1 cellular context compared by ENCODE assay signal in the genomic region with DNA sequence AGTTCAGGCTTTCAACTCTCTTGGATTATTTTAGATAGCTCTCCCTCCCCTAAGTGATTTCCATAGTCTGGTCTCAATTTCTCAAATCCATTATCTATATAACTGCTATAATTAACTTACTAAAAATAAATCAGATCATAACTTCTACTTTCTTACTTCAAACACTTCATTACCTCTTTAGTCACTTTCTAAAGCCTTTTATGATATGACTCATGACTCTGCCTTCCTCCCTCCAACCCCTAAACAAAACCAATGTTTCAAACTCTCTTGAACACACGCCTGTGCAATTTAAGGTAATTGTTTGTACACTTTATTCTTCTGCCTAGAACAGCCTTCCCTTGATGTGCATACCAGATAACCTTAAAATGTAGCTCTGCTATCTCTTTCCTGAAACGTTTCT.
A peak's percentile ranks its signal among the peaks of the same experiment; 100 is the strongest.
TF ChIP-seq lines count a peak whose summit lies in the region.

No MANE protein-coding gene starts in this region.

TF ChIP-seq in GM12878, 131 proteins besides CTCF, POLR2A, EP300 and RAD21 (continued from another document):
- TF ChIP-seq, protein P1, sequence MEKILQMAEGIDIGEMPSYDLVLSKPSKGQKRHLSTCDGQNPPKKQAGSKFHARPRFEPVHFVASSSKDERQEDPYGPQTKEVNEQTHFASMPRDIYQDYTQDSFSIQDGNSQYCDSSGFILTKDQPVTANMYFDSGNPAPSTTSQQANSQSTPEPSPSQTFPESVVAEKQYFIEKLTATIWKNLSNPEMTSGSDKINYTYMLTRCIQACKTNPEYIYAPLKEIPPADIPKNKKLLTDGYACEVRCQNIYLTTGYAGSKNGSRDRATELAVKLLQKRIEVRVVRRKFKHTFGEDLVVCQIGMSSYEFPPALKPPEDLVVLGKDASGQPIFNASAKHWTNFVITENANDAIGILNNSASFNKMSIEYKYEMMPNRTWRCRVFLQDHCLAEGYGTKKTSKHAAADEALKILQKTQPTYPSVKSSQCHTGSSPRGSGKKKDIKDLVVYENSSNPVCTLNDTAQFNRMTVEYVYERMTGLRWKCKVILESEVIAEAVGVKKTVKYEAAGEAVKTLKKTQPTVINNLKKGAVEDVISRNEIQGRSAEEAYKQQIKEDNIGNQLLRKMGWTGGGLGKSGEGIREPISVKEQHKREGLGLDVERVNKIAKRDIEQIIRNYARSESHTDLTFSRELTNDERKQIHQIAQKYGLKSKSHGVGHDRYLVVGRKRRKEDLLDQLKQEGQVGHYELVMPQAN (conservative IDR thresholded peaks at IDR 0.05): no peak
- no peak for TF ChIP-seq SP1 (IDR thresholded peaks at IDR 0.05; ENCODE audit: low read depth, low read length)
- no peak for TF ChIP-seq MXI1 (IDR thresholded peaks at IDR 0.05; ENCODE audit: low read depth, low read length)
- TF ChIP-seq, protein P2, sequence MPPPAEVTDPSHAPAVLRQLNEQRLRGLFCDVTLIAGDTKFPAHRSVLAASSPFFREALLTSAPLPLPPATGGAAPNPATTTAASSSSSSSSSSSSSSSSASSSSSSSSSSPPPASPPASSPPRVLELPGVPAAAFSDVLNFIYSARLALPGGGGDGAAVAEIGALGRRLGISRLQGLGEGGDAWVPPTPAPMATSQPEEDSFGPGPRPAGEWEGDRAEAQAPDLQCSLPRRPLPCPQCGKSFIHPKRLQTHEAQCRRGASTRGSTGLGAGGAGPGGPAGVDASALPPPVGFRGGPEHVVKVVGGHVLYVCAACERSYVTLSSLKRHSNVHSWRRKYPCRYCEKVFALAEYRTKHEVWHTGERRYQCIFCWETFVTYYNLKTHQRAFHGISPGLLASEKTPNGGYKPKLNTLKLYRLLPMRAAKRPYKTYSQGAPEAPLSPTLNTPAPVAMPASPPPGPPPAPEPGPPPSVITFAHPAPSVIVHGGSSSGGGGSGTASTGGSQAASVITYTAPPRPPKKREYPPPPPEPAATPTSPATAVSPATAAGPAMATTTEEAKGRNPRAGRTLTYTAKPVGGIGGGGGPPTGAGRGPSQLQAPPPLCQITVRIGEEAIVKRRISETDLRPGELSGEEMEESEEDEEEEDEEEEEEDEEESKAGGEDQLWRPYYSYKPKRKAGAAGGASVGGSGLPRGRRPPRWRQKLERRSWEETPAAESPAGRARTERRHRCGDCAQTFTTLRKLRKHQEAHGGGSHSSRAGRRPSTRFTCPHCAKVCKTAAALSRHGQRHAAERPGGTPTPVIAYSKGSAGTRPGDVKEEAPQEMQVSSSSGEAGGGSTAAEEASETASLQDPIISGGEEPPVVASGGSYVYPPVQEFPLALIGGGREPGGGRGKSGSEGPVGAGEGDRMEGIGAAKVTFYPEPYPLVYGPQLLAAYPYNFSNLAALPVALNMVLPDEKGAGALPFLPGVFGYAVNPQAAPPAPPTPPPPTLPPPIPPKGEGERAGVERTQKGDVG (CRISPR knock-in tag; IDR thresholded peaks at IDR 0.05): no peak
- TF ChIP-seq WRNIP1 (IDR thresholded peaks at IDR 0.05; ENCODE audit: borderline replicate concordance, low read depth, low read length): no peak
- TF ChIP-seq JUNB (IDR thresholded peaks at IDR 0.05): peak; percentile 61; the same call in 1 of the 2 replicates
- TF ChIP-seq EGR1 (IDR thresholded peaks at IDR 0.05; ENCODE audit: borderline replicate concordance in 1 of 2, low read depth in 2 of 2, low read length in 2 of 2): no peak
- no peak for TF ChIP-seq CREM (IDR thresholded peaks at IDR 0.05; ENCODE audit: low read depth)
- peak; percentile 42; the same call in 1 of the 2 replicates for TF ChIP-seq NFIC (IDR thresholded peaks at IDR 0.05; ENCODE audit: low read depth, low read length)
- TF ChIP-seq, protein P3, sequence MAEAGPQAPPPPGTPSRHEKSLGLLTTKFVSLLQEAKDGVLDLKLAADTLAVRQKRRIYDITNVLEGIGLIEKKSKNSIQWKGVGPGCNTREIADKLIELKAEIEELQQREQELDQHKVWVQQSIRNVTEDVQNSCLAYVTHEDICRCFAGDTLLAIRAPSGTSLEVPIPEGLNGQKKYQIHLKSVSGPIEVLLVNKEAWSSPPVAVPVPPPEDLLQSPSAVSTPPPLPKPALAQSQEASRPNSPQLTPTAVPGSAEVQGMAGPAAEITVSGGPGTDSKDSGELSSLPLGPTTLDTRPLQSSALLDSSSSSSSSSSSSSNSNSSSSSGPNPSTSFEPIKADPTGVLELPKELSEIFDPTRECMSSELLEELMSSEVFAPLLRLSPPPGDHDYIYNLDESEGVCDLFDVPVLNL (IDR thresholded peaks at IDR 0.05; ENCODE audit: low read depth, low read length): no peak
- TF ChIP-seq FOXM1 (IDR thresholded peaks at IDR 0.05; ENCODE audit: low read depth, low read length): no peak
- no peak for TF ChIP-seq NFXL1 (IDR thresholded peaks at IDR 0.05; ENCODE audit: borderline replicate concordance)
TF ChIP-seq in GM12878: peak in this region for 3.
